In the genomic region with DNA sequence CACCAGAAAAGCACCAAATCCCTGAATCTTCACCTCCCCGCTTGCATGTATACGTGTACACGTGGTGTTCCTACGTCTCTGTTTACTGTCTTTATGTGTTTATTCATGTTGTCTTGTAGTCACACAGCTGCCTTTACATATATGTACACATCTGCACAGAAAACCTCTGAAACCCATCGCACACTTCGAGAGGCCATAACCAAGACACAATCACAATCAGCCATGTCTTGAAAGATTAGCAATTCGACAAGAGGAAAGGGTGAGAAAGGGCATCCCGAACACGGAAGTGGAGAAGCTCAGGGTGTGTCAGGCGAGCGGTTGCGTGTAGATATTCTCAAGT, we compare ENCODE assay signal across 1 cellular context.
TF ChIP-seq lines count a peak whose summit lies in the region.

No MANE protein-coding gene starts in this region.

TF ChIP-seq in IMR-90, 13 proteins besides CTCF, POLR2A, EP300 and RAD21 (continued from another document):
- TF ChIP-seq, protein P1, sequence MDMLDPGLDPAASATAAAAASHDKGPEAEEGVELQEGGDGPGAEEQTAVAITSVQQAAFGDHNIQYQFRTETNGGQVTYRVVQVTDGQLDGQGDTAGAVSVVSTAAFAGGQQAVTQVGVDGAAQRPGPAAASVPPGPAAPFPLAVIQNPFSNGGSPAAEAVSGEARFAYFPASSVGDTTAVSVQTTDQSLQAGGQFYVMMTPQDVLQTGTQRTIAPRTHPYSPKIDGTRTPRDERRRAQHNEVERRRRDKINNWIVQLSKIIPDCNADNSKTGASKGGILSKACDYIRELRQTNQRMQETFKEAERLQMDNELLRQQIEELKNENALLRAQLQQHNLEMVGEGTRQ (IDR thresholded peaks at IDR 0.05; ENCODE audit: low read depth, low read length): no peak
- TF ChIP-seq NFE2L2 (IDR thresholded peaks at IDR 0.05; ENCODE audit: low read depth, low read length) (no peak), SMC3 (IDR thresholded peaks at IDR 0.05; ENCODE audit: low read depth, low read length) (no peak), MAFK (IDR thresholded peaks at IDR 0.05; ENCODE audit: low read depth, low read length) (no peak), CEBPB (IDR thresholded peaks at IDR 0.05; ENCODE audit: low read depth, low read length) (no peak)
